Comparison of ENCODE assay signal across 1 cellular context in the genomic region with DNA sequence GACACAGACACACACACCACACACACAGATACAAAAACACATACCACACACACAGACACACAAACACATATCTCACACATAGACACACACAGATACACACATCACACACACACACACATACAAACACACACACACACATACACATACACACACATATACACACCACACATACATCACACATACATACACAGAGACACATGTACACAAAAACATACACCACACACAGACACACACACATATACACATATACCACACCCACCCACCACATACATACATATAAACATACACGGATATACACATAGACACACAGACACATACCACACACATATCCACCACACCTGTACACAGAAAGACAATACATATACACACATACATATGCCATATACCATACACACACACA.
TF ChIP-seq lines count a peak whose summit lies in the region.

No MANE protein-coding gene starts in this region.

TF ChIP-seq in HEK293, 187 proteins besides CTCF, POLR2A, EP300 and RAD21 (continued from another document):
- TF ChIP-seq, protein P1, sequence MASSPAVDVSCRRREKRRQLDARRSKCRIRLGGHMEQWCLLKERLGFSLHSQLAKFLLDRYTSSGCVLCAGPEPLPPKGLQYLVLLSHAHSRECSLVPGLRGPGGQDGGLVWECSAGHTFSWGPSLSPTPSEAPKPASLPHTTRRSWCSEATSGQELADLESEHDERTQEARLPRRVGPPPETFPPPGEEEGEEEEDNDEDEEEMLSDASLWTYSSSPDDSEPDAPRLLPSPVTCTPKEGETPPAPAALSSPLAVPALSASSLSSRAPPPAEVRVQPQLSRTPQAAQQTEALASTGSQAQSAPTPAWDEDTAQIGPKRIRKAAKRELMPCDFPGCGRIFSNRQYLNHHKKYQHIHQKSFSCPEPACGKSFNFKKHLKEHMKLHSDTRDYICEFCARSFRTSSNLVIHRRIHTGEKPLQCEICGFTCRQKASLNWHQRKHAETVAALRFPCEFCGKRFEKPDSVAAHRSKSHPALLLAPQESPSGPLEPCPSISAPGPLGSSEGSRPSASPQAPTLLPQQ (tag by site-specific recombination; IDR thresholded peaks at IDR 0.05), result no peak
- no peak for TF ChIP-seq BCL11B (tag by site-specific recombination; IDR thresholded peaks at IDR 0.05; ENCODE audit: low read depth)
- TF ChIP-seq, protein P2, sequence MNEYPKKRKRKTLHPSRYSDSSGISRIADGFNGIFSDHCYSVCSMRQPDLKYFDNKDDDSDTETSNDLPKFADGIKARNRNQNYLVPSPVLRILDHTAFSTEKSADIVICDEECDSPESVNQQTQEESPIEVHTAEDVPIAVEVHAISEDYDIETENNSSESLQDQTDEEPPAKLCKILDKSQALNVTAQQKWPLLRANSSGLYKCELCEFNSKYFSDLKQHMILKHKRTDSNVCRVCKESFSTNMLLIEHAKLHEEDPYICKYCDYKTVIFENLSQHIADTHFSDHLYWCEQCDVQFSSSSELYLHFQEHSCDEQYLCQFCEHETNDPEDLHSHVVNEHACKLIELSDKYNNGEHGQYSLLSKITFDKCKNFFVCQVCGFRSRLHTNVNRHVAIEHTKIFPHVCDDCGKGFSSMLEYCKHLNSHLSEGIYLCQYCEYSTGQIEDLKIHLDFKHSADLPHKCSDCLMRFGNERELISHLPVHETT (tag by site-specific recombination; IDR thresholded peaks at IDR 0.05), result no peak
